ENCODE assay signal across 1 cellular context in genomic region chr22:35648066-35649025, GRCh38.
TF ChIP-seq lines count a peak whose summit lies in the region.

Gene APOL6, plus strand, starts transcription at chr22:35648446. Its CDS starts 7,980 bp downstream, at chr22:35656426.

TF ChIP-seq in K562, 482 proteins besides CTCF, POLR2A, EP300 and RAD21 (continued from another document):
- 0 out of 2 replicates have a peak, but pooled peaks have one; percentile 10 for TF ChIP-seq CEBPB (tag; IDR thresholded peaks at IDR 0.05)
- no peak for TF ChIP-seq CBFA2T3 (IDR thresholded peaks at IDR 0.05)
- peak; percentile 63; the same call in 1 of the 2 replicates for TF ChIP-seq NFRKB (IDR thresholded peaks at IDR 0.05; ENCODE audit: low read depth)
- TF ChIP-seq JUND (IDR thresholded peaks at IDR 0.05; ENCODE audit: borderline replicate concordance, low read depth, low read length), result peak; percentile 21; the same call in 1 of the 2 replicates
- TF ChIP-seq JUND (tag; IDR thresholded peaks at IDR 0.05; ENCODE audit: borderline replicate concordance, low read depth, low read length), result peak; percentile 14; the same call in 1 of the 3 replicates
- TF ChIP-seq ZNF589 (CRISPR knock-in tag; IDR thresholded peaks at IDR 0.05; ENCODE audit: low read depth), result peak; percentile 62; the same call in 1 of the 2 replicates
- TF ChIP-seq ZSCAN32 (CRISPR knock-in tag; IDR thresholded peaks at IDR 0.05), result 0 out of 2 replicates have a peak, but pooled peaks have one; percentile 24
- no peak for TF ChIP-seq ZNF696 (CRISPR knock-in tag; conservative IDR thresholded peaks at IDR 0.05)
- TF ChIP-seq ATF4 (CRISPR knock-in tag; IDR thresholded peaks at IDR 0.05), result peak; percentile 91
- TF ChIP-seq ETS1 (conservative IDR thresholded peaks at IDR 0.05; ENCODE audit: control insufficient read depth, low read depth, low read length), result no peak
- TF ChIP-seq ATF3 (IDR thresholded peaks at IDR 0.05), result peak; percentile 78
- no peak for TF ChIP-seq ATF3 (CRISPR knock-in tag; conservative IDR thresholded peaks at IDR 0.05)
- no peak for TF ChIP-seq KAT8 (IDR thresholded peaks at IDR 0.05; ENCODE audit: low read depth)
- no peak for TF ChIP-seq IRF9 (tag; IDR thresholded peaks at IDR 0.05)
- no peak for TF ChIP-seq SIN3B (IDR thresholded peaks at IDR 0.05; ENCODE audit: low read depth)
